12 cellular contexts compared by ENCODE assay signal in the genomic region with DNA sequence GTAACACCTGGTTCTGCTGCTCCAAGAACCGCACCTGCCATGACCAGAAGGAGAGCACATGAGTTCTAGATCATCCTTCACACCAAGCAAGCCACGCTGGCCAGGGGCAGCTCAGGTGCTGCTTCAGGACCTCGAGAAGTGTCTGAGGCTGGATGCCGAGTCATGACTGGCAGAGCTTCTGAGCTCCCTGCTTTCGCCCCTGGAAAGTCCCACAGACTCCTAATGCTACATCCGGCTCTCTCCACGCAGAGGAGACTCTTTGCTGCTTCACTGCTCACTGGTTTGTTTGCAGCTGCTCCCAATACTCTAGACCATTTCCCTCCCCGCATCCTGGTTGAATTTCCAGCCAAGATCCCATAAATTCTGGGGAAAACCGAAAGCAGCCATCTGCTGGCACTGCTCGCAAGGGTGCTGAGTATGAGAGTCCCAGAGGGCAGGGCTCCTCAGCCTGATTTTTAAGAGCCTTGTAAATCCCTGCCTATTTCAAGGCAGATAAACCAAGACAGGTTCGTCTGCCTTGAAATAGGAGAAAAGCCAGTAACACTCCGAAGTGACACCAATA. TPM values are rescaled to one million over a fixed set of nuclear protein-coding genes. Genes with fewer than 3 reads are reported as not detected.
A peak's percentile ranks its signal among the peaks of the same experiment; 100 is the strongest.
DNase-seq lines count a peak whose midpoint lies in the region; ATAC-seq and TF ChIP-seq lines count a peak whose summit lies in the region.
"Had no signal": no experiment of that assay in that cellular context is flagged by ENCODE, and none has a peak within 500 bp of the region (broad histone marks: within the 10 kb centered on the region; RNA-seq: fewer than 3 reads in every experiment).

No MANE protein-coding gene starts in this region.

- H3K27ac Mint-ChIP-seq in type B pancreatic cell = no peak overlapping the region
- H3K27ac Mint-ChIP-seq: activated T-helper 2 cell treated with anti-CD3 and anti-CD28 coated beads, Interferon-gamma antibody, Interleukin-2, Interleukin-4, amounts not matched to agents 10 μg/mL and 5 μg/mL and 100 μg/mL, durations not matched to agents 14 hours and 24 hours and 36 hours had no signal

- no peaks in the 10 kb centered on the region for H3K36me3 Mint-ChIP-seq in type B pancreatic cell

- ATAC-seq in lower lobe of right lung = no peak
- ATAC-seq: sciatic nerve had no signal

- H3K4me3 ChIP-seq in thymus (ENCODE audit: low read length) (no peak overlapping the region), lower lobe of right lung (no peak overlapping the region)
- H3K4me3 ChIP-seq: cardiac muscle cell had no signal

- DNase-seq in DMS53 (lab: John Stamatoyannopoulos, UW) (peak; percentile 9), DMS53 treated with DMSO at 0.1 percent for 48 hours (lab: John Stamatoyannopoulos, UW; ENCODE audit: unreplicated experiment) (no peak), hepatic stellate cell (ENCODE audit: low spot score) (peak; percentile 16), type B pancreatic cell (ENCODE audit: extremely low spot score, unreplicated experiment) (no peak), lower lobe of right lung (no peak)
- DNase-seq: NCI-H187 treated with DMSO at 0.1 percent for 48 hours had no signal

- WGBS in thymus = 84% methylated on average over 12 of the region's 12 CpGs

- TF ChIP-seq CTCF in type B pancreatic cell (conservative IDR thresholded peaks at IDR 0.05) (no peak), lower lobe of right lung (IDR thresholded peaks at IDR 0.05) (no peak)

- H3K27ac ChIP-seq in thymus (ENCODE audit: low read depth) (peak overlapping the region; percentile 10), lower lobe of right lung (no peak overlapping the region)
- H3K27ac ChIP-seq: 22Rv1, cardiac muscle cell had no signal

- H3K4me1 Mint-ChIP-seq in type B pancreatic cell (ENCODE audit: unreplicated experiment) = peaks cover 7% of the 10 kb centered on the region

- H3K4me1 ChIP-seq in thymus (ENCODE audit: control insufficient read depth, insufficient read depth, low read length) = no peaks in the 10 kb centered on the region
- no peaks in the 10 kb centered on the region for H3K4me1 ChIP-seq in lower lobe of right lung

- intact Hi-C loops in lower lobe of right lung (cut with DNase I) = no loop called here

- no peaks in the 10 kb centered on the region for H3K27me3 ChIP-seq in thymus (ENCODE audit: control insufficient read depth, insufficient read depth)
- H3K27me3 ChIP-seq in lower lobe of right lung (ENCODE audit: low read depth) = peaks cover 4% of the 10 kb centered on the region

- H3K4me3 Mint-ChIP-seq in type B pancreatic cell = no peak overlapping the region

- no peaks in the 10 kb centered on the region for H3K9me3 Mint-ChIP-seq in type B pancreatic cell
- H3K9me3 Mint-ChIP-seq: activated T-helper 2 cell treated with anti-CD3 and anti-CD28 coated beads, Interferon-gamma antibody, Interleukin-2, Interleukin-4, amounts not matched to agents 10 μg/mL and 5 μg/mL and 100 μg/mL, durations not matched to agents 14 hours and 24 hours and 36 hours had no signal

- no peaks in the 10 kb centered on the region for H3K9me3 ChIP-seq in thymus (ENCODE audit: control insufficient read depth)
- no peaks in the 10 kb centered on the region for H3K9me3 ChIP-seq in lower lobe of right lung

- no peaks in the 10 kb centered on the region for H3K36me3 ChIP-seq in thymus (ENCODE audit: control insufficient read depth, insufficient read depth)
- H3K36me3 ChIP-seq in lower lobe of right lung = no peaks in the 10 kb centered on the region
- H3K36me3 ChIP-seq: cardiac muscle cell had no signal

- H3K27me3 Mint-ChIP-seq in type B pancreatic cell = peaks cover 47% of the 10 kb centered on the region

RNA-seq across cellular contexts. Expression of a gene that starts 1.4 kb away (rescaled TPM):
- polyA plus RNA-seq in thymus = 26.4 TPM
- total RNA-seq in type B pancreatic cell (ENCODE audit: low replicate concordance) = not detected in 2 replicates
- not detected for total RNA-seq in lower lobe of right lung
- total RNA-seq: activated T-helper 2 cell treated with anti-CD3 and anti-CD28 coated beads, Interferon-gamma antibody, Interleukin-2, Interleukin-4, amounts not matched to agents 10 μg/mL and 5 μg/mL and 100 μg/mL, durations not matched to agents 14 hours and 24 hours and 36 hours; cardiac muscle cell; lung microvascular endothelial cell; sciatic nerve had no signal
- polyA plus RNA-seq: cardiac muscle cell had no signal

RNA-seq across cellular contexts. Expression of a gene that starts 29.6 kb away (rescaled TPM):
- 507 TPM for polyA plus RNA-seq in thymus
- total RNA-seq in type B pancreatic cell (ENCODE audit: low replicate concordance) = 269 and 837 TPM in 2 replicates
- 1.3 TPM for total RNA-seq in lower lobe of right lung
- total RNA-seq: cardiac muscle cell, lung microvascular endothelial cell had no signal
- polyA plus RNA-seq: cardiac muscle cell had no signal

RNA-seq across cellular contexts. Expression of a gene that starts 32.2 kb away (rescaled TPM):
- polyA plus RNA-seq in thymus = 1.9 TPM
- 0.12 TPM in 1 of 2 replicates, not detected in the other for total RNA-seq in type B pancreatic cell (ENCODE audit: low replicate concordance)
- total RNA-seq in lower lobe of right lung = not detected
- total RNA-seq: activated T-helper 2 cell treated with anti-CD3 and anti-CD28 coated beads, Interferon-gamma antibody, Interleukin-2, Interleukin-4, amounts not matched to agents 10 μg/mL and 5 μg/mL and 100 μg/mL, durations not matched to agents 14 hours and 24 hours and 36 hours; cardiac muscle cell; lung microvascular endothelial cell; sciatic nerve had no signal
- polyA plus RNA-seq: cardiac muscle cell had no signal

RNA-seq across cellular contexts. Expression of a gene that starts 49.3 kb away (rescaled TPM):
- polyA plus RNA-seq in thymus = 12.0 TPM
- 0.48 and 2.9 TPM in 2 replicates for total RNA-seq in type B pancreatic cell (ENCODE audit: low replicate concordance)
- not detected for total RNA-seq in lower lobe of right lung
- total RNA-seq: activated T-helper 2 cell treated with anti-CD3 and anti-CD28 coated beads, Interferon-gamma antibody, Interleukin-2, Interleukin-4, amounts not matched to agents 10 μg/mL and 5 μg/mL and 100 μg/mL, durations not matched to agents 14 hours and 24 hours and 36 hours; cardiac muscle cell; lung microvascular endothelial cell had no signal
- polyA plus RNA-seq: cardiac muscle cell had no signal

RNA-seq across cellular contexts. Expression of a gene that starts 52.7 kb away (rescaled TPM):
- polyA plus RNA-seq in thymus = 4.1 TPM
- total RNA-seq in type B pancreatic cell (ENCODE audit: low replicate concordance) (0.27 and 2.3 TPM in 2 replicates), lower lobe of right lung (not detected)
- total RNA-seq: activated T-helper 2 cell treated with anti-CD3 and anti-CD28 coated beads, Interferon-gamma antibody, Interleukin-2, Interleukin-4, amounts not matched to agents 10 μg/mL and 5 μg/mL and 100 μg/mL, durations not matched to agents 14 hours and 24 hours and 36 hours; cardiac muscle cell; lung microvascular endothelial cell; sciatic nerve had no signal
- polyA plus RNA-seq: cardiac muscle cell had no signal

Comparison
In these comparisons a context has a peak if more than half of its experiments do, and no peak if none do; other contexts are left out.
1. DNase-seq: peak in DMS53 (single experiment) and hepatic stellate cell (single experiment); none in DMS53 treated with DMSO at 0.1 percent for 48 hours (single experiment), type B pancreatic cell (single experiment) and lower lobe of right lung (single experiment).
2. RNA of a gene that starts 29.6 kb away (total RNA-seq): 269 to 837 TPM in type B pancreatic cell; 1.3 TPM in lower lobe of right lung (single experiment); every median in the first group is over 100 times any median in the second.